ENCODE assay signal across 11 cellular contexts in genomic region chr3:5731100-5731499, GRCh38.
DNase-seq lines count a peak whose midpoint lies in the region; ATAC-seq and TF ChIP-seq lines count a peak whose summit lies in the region.
"Had no signal": no experiment of that assay in that cellular context is flagged by ENCODE, and none has a peak within 500 bp of the region (broad histone marks: within the 10 kb centered on the region; RNA-seq: fewer than 3 reads in every experiment).

No MANE protein-coding gene starts in this region.

- H3K4me1 ChIP-seq in left ventricle myocardium inferior (no peaks in the 10 kb centered on the region), Loucy (ENCODE audit: insufficient read depth, low read length, poor library complexity, severe bottlenecking) (no peaks in the 10 kb centered on the region)
- H3K4me1 ChIP-seq: BLaER1 had no signal

- no peak for ATAC-seq in left ventricle myocardium superior
- no peak for ATAC-seq in GM21825 (IDR thresholded peaks at IDR 0.05; ENCODE audit: unreplicated experiment)
- no peak for ATAC-seq in HG03432 (IDR thresholded peaks at IDR 0.05; ENCODE audit: unreplicated experiment)
- no peak for ATAC-seq in HG02970 (IDR thresholded peaks at IDR 0.05; ENCODE audit: low FRiP score, unreplicated experiment)
- ATAC-seq: GM23338; stimulated activated naive CD8-positive, alpha-beta T cell treated with anti-CD3 and anti-CD28 coated beads, Interleukin-15, Interleukin-2, amounts not matched to agents 100 U/mL and 50 U/mL, for 24 hours had no signal

- H3K9me3 ChIP-seq in left ventricle myocardium inferior (replicated peaks) (no peaks in the 10 kb centered on the region), Loucy (ENCODE audit: insufficient read depth, low read depth, low read length) (no peaks in the 10 kb centered on the region)
- H3K9me3 ChIP-seq: BLaER1 had no signal

- H3K4me3 ChIP-seq in left ventricle myocardium inferior, result no peak overlapping the region
- H3K4me3 ChIP-seq in Loucy (ENCODE audit: low read length, poor library complexity, severe bottlenecking), result no peak overlapping the region
- H3K4me3 ChIP-seq: BLaER1, GM23338 had no signal

- intact Hi-C loops in left ventricle myocardium inferior (cut with micrococcal nuclease) (no loop called here), left ventricle myocardium superior (cut with micrococcal nuclease) (no loop called here)

- H4K20me1 ChIP-seq in Loucy (ENCODE audit: insufficient read depth, low read length, poor library complexity, severe bottlenecking), result no peaks in the 10 kb centered on the region
- H4K20me1 ChIP-seq: BLaER1 had no signal

- H3F3A ChIP-seq in Loucy (ENCODE audit: low read depth), result no peaks in the 10 kb centered on the region

- H3K36me3 ChIP-seq in left ventricle myocardium inferior (no peaks in the 10 kb centered on the region), Loucy (ENCODE audit: insufficient read depth, low read length) (no peaks in the 10 kb centered on the region)
- H3K36me3 ChIP-seq: BLaER1 had no signal

- DNase-seq in left ventricle myocardium inferior (no peak), left ventricle myocardium superior (no peak), foreskin melanocyte (peak; percentile 60), activated gamma-delta T cell (lab: John Stamatoyannopoulos, UW) (no peak)
- DNase-seq: stimulated activated naive CD8-positive, alpha-beta T cell treated with anti-CD3 and anti-CD28 coated beads, Interleukin-15, Interleukin-2, amounts not matched to agents 100 U/mL and 50 U/mL, for 24 hours had no signal

- H3K79me2 ChIP-seq in Loucy (ENCODE audit: insufficient read depth, low read length), result no peaks in the 10 kb centered on the region

- no peaks in the 10 kb centered on the region for H3K9me2 ChIP-seq in Loucy (replicated peaks; ENCODE audit: low read depth, low read length)

- no peak overlapping the region for H3K27ac ChIP-seq in left ventricle myocardium inferior (replicated peaks)
- H3K27ac ChIP-seq: BLaER1 had no signal

- no peak overlapping the region for H3K4me2 ChIP-seq in Loucy (ENCODE audit: low read depth, low read length, poor library complexity, severe bottlenecking)
- H3K4me2 ChIP-seq: BLaER1, GM23338 had no signal

- H3K9ac ChIP-seq in Loucy (ENCODE audit: low read depth, low read length, poor library complexity, severe bottlenecking), result no peak overlapping the region
- H3K9ac ChIP-seq: BLaER1 had no signal

- peak; percentile 34 for TF ChIP-seq CTCF in left ventricle myocardium inferior (IDR thresholded peaks at IDR 0.05; ENCODE audit: borderline replicate concordance)
- peak; percentile 72 for TF ChIP-seq CTCF in Loucy (conservative IDR thresholded peaks at IDR 0.05; ENCODE audit: low read length)

- H3K27me3 ChIP-seq in left ventricle myocardium inferior (ENCODE audit: low read depth) (no peaks in the 10 kb centered on the region), Loucy (ENCODE audit: insufficient read depth, low read length, poor library complexity, severe bottlenecking) (no peaks in the 10 kb centered on the region)
- H3K27me3 ChIP-seq: BLaER1 had no signal

- no peak overlapping the region for H2AFZ ChIP-seq in Loucy (ENCODE audit: low read length)
- H2AFZ ChIP-seq: GM23338 had no signal
